ENCODE assay signal across 28 cellular contexts in the genomic region with DNA sequence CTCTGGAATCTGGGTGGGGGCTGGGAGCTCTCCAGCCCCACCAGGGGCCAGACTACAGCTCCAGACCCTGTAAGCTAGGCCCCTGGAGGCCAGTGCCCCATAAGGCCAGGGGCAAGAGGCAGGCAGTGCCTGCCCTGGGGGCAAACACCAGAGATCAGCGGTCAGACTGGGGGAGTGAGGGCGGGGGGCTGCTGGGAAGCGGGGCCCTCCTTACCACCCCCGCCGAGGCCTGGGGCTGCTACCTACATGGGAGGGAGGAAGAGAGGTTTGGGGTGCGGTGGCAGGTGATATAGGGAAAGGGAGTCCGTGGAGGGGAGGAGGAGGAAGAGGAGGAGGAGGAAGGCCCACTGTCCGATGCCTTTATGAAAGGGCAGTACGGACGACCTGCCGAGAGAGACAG. TPM values are rescaled to one million over a fixed set of nuclear protein-coding genes. Genes with fewer than 3 reads are reported as not detected.
"Had no signal": no experiment of that assay in that cellular context is flagged by ENCODE, and none has a peak within 500 bp of the region (broad histone marks: within the 10 kb centered on the region; RNA-seq: fewer than 3 reads in every experiment).

No MANE protein-coding gene starts in this region.

- H3K27ac Mint-ChIP-seq: activated CD4-positive, alpha-beta memory T cell treated with anti-CD3 and anti-CD28 coated beads for 36 hours; activated naive CD4-positive, alpha-beta T cell treated with anti-CD3 and anti-CD28 coated beads, Interleukin-2, amount 50 U/mL, for 24 hours; activated naive CD8-positive, alpha-beta T cell treated with anti-CD3 and anti-CD28 coated beads, Interleukin-2, amount 50 U/mL, for 24 hours; activated T-helper 2 cell treated with anti-CD3 and anti-CD28 coated beads, Interferon-gamma antibody, Interleukin-2, Interleukin-4, amounts not matched to agents 10 μg/mL and 5 μg/mL and 100 μg/mL, durations not matched to agents 14 hours and 24 hours and 36 hours; immature natural killer cell; memory B cell; naive thymus-derived CD4-positive, alpha-beta T cell; T-helper 1 cell treated with Interleukin-12 subunit alpha and Interleukin-12 subunit beta and Interleukin-4 antibody, amounts not matched to agents 30 μg/mL and 1 μg/mL, for 36 hours had no signal

- H3K27ac ChIP-seq: breast epithelium, colonic mucosa, heart left ventricle, neutrophil, right lobe of liver, thoracic aorta, WERI-Rb-1 had no signal

- H3K36me3 Mint-ChIP-seq: activated CD4-positive, alpha-beta memory T cell treated with anti-CD3 and anti-CD28 coated beads for 36 hours; activated naive CD4-positive, alpha-beta T cell treated with anti-CD3 and anti-CD28 coated beads, Interleukin-2, amount 50 U/mL, for 24 hours; immature natural killer cell; memory B cell had no signal

- H3K27me3 Mint-ChIP-seq: activated CD4-positive, alpha-beta memory T cell treated with anti-CD3 and anti-CD28 coated beads for 36 hours; activated naive CD4-positive, alpha-beta T cell treated with anti-CD3 and anti-CD28 coated beads, Interleukin-2, amount 50 U/mL, for 24 hours; activated naive CD8-positive, alpha-beta T cell treated with anti-CD3 and anti-CD28 coated beads, Interleukin-2, amount 50 U/mL, for 24 hours; central memory CD8-positive, alpha-beta T cell; effector memory CD8-positive, alpha-beta T cell; memory B cell; naive thymus-derived CD4-positive, alpha-beta T cell had no signal

- H3K27me3 ChIP-seq: breast epithelium, colonic mucosa, heart left ventricle, neutrophil, right lobe of liver had no signal

- ATAC-seq: activated CD4-positive, CD25-positive, alpha-beta regulatory T cell treated with anti-CD3 and anti-CD28 coated beads, Interleukin-2, amount 50 U/mL, for 24 hours; activated naive CD8-positive, alpha-beta T cell treated with anti-CD3 and anti-CD28 coated beads, Interleukin-2, amount 50 U/mL, for 24 hours; activated T-cell treated with anti-CD3 and anti-CD28 coated beads, Interleukin-2, amount 50 U/mL, for 4 hours; effector memory CD8-positive, alpha-beta T cell; esophagus mucosa; heart left ventricle; left colon; naive thymus-derived CD4-positive, alpha-beta T cell; right lobe of liver had no signal

- DNase-seq: activated CD4-positive, alpha-beta memory T cell treated with anti-CD3 and anti-CD28 coated beads for 36 hours; activated CD4-positive, alpha-beta T cell treated with anti-CD3 and anti-CD28 coated beads for 48 hours; activated CD8-positive, alpha-beta memory T cell treated with anti-CD3 and anti-CD28 coated beads, Interleukin-2, amount 50 U/mL, for 48 hours; activated naive CD8-positive, alpha-beta T cell treated with anti-CD3 and anti-CD28 coated beads, Interleukin-2, amount 50 U/mL, for 24 hours; activated T-cell treated with anti-CD3 and anti-CD28 coated beads, Interleukin-2, amount 50 U/mL, for 4 hours; colonic mucosa; effector memory CD8-positive, alpha-beta T cell; immature natural killer cell; left colon; midbrain; naive thymus-derived CD4-positive, alpha-beta T cell; right lobe of liver; stimulated activated CD4-positive, alpha-beta T cell treated with anti-CD3 and anti-CD28 coated beads, Interleukin-2, amount 100 ng/mL, for 48 hours; stimulated activated naive CD4-positive, alpha-beta T cell treated with Interleukin-2 at 50 U/mL for 16 hours; T-helper 9 cell; WERI-Rb-1 had no signal

- H3K4me3 Mint-ChIP-seq: activated CD4-positive, alpha-beta memory T cell treated with anti-CD3 and anti-CD28 coated beads for 36 hours; activated naive CD4-positive, alpha-beta T cell treated with anti-CD3 and anti-CD28 coated beads, Interleukin-2, amount 50 U/mL, for 24 hours; activated naive CD8-positive, alpha-beta T cell treated with anti-CD3 and anti-CD28 coated beads, Interleukin-2, amount 50 U/mL, for 24 hours; activated T-cell treated with anti-CD3 and anti-CD28 coated beads, Interleukin-2, amount 50 U/mL, for 4 hours; central memory CD8-positive, alpha-beta T cell; effector memory CD8-positive, alpha-beta T cell; immature natural killer cell; memory B cell; naive thymus-derived CD4-positive, alpha-beta T cell; T-helper 1 cell treated with Interleukin-12 subunit alpha and Interleukin-12 subunit beta and Interleukin-4 antibody, amounts not matched to agents 30 μg/mL and 1 μg/mL, for 36 hours had no signal

- H3K9me3 ChIP-seq: breast epithelium, colonic mucosa, heart left ventricle, neutrophil, right lobe of liver, thoracic aorta had no signal

- H3K4me1 ChIP-seq: breast epithelium, colonic mucosa had no signal

- H3K4me3 ChIP-seq: breast epithelium, colonic mucosa, heart left ventricle, right lobe of liver, thoracic aorta had no signal

- H3K9me3 Mint-ChIP-seq: activated CD4-positive, alpha-beta memory T cell treated with anti-CD3 and anti-CD28 coated beads for 36 hours; activated naive CD4-positive, alpha-beta T cell treated with anti-CD3 and anti-CD28 coated beads, Interleukin-2, amount 50 U/mL, for 24 hours; activated naive CD8-positive, alpha-beta T cell treated with anti-CD3 and anti-CD28 coated beads, Interleukin-2, amount 50 U/mL, for 24 hours; activated T-cell treated with anti-CD3 and anti-CD28 coated beads, Interleukin-2, amount 50 U/mL, for 4 hours; activated T-helper 2 cell treated with anti-CD3 and anti-CD28 coated beads, Interferon-gamma antibody, Interleukin-2, Interleukin-4, amounts not matched to agents 10 μg/mL and 5 μg/mL and 100 μg/mL, durations not matched to agents 14 hours and 24 hours and 36 hours; central memory CD8-positive, alpha-beta T cell; effector memory CD8-positive, alpha-beta T cell; immature natural killer cell; memory B cell; naive thymus-derived CD4-positive, alpha-beta T cell; T-helper 1 cell treated with Interleukin-12 subunit alpha and Interleukin-12 subunit beta and Interleukin-4 antibody, amounts not matched to agents 30 μg/mL and 1 μg/mL, for 36 hours had no signal

- H3K36me3 ChIP-seq: breast epithelium, colonic mucosa, right lobe of liver had no signal

RNA-seq across cellular contexts. Expression of a gene that starts 50.0 kb away (rescaled TPM):
- total RNA-seq: skeletal muscle tissue, thoracic aorta had no signal
